24 cellular contexts compared by ENCODE assay signal in genomic region chr2:150020937-150021673, GRCh38.
"Had no signal": no experiment of that assay in that cellular context is flagged by ENCODE, and none has a peak within 500 bp of the region (broad histone marks: within the 10 kb centered on the region; RNA-seq: fewer than 3 reads in every experiment).

No MANE protein-coding gene starts in this region.

- H3K27ac ChIP-seq: ascending aorta, colonic mucosa, epithelial cell of prostate, sigmoid colon had no signal

- H3K27me3 ChIP-seq: ascending aorta, colonic mucosa, sigmoid colon, spleen had no signal

- H3K27ac Mint-ChIP-seq: activated naive CD4-positive, alpha-beta T cell treated with anti-CD3 and anti-CD28 coated beads, Interleukin-2, amount 10 ng/mL, durations not matched to agents 7 days and 5 days; activated naive CD8-positive, alpha-beta T cell treated with anti-CD3 and anti-CD28 coated beads, Interleukin-2, amount 50 U/mL, for 24 hours; endodermal cell; mesothelial cell of epicardium; natural killer cell treated with Interleukin-12 subunit alpha and Interleukin-12 subunit beta and Interleukin-15 and Interleukin-18, amount 100 ng/mL, for 72 hours; stimulated activated naive B cell treated with anti-CD40 and anti-IgM and Interleukin-4, amounts not matched to agents 10 μg/mL and 1 μg/mL and 100 μg/mL, for 72 hours; T-helper 2 cell treated with Interferon-gamma antibody and Interleukin-4, amounts not matched to agents 5 μg/mL and 100 μg/mL, for 36 hours had no signal

- H3K36me3 ChIP-seq: ascending aorta, colonic mucosa, sigmoid colon, spleen had no signal

- H3K9me3 ChIP-seq: ascending aorta, colonic mucosa had no signal

- H3K4me3 ChIP-seq: ascending aorta, colonic mucosa, lung, sigmoid colon, spleen had no signal

- H3K4me1 Mint-ChIP-seq: activated naive CD4-positive, alpha-beta T cell treated with anti-CD3 and anti-CD28 coated beads, Interleukin-2, amount 10 ng/mL, durations not matched to agents 7 days and 5 days; activated naive CD8-positive, alpha-beta T cell treated with anti-CD3 and anti-CD28 coated beads, Interleukin-2, amount 50 U/mL, for 24 hours; central memory CD8-positive, alpha-beta T cell; endodermal cell; stimulated activated naive B cell treated with anti-CD40 and anti-IgM and Interleukin-4, amounts not matched to agents 10 μg/mL and 1 μg/mL and 100 μg/mL, for 72 hours had no signal

- ATAC-seq: activated naive CD8-positive, alpha-beta T cell treated with anti-CD3 and anti-CD28 coated beads, Interleukin-2, amount 50 U/mL, for 24 hours; activated T-cell treated with anti-CD3 and anti-CD28 coated beads, Interleukin-2, amount 50 U/mL, for 4 hours; left lobe of liver; natural killer cell treated with Interleukin-12 subunit alpha and Interleukin-12 subunit beta and Interleukin-15 and Interleukin-18, amount 100 ng/mL, for 72 hours; stimulated activated naive B cell treated with anti-CD40 and anti-IgM and Interleukin-4, amounts not matched to agents 10 μg/mL and 1 μg/mL and 100 μg/mL, for 72 hours had no signal

- H3K36me3 Mint-ChIP-seq: activated naive CD4-positive, alpha-beta T cell treated with anti-CD3 and anti-CD28 coated beads, Interleukin-2, amount 10 ng/mL, durations not matched to agents 7 days and 5 days; mesothelial cell of epicardium; natural killer cell treated with Interleukin-12 subunit alpha and Interleukin-12 subunit beta and Interleukin-15 and Interleukin-18, amount 100 ng/mL, for 72 hours; stimulated activated naive B cell treated with anti-CD40 and anti-IgM and Interleukin-4, amounts not matched to agents 10 μg/mL and 1 μg/mL and 100 μg/mL, for 72 hours had no signal

- H3K27me3 Mint-ChIP-seq: activated naive CD4-positive, alpha-beta T cell treated with anti-CD3 and anti-CD28 coated beads, Interleukin-2, amount 10 ng/mL, durations not matched to agents 7 days and 5 days; activated naive CD8-positive, alpha-beta T cell treated with anti-CD3 and anti-CD28 coated beads, Interleukin-2, amount 50 U/mL, for 24 hours; central memory CD8-positive, alpha-beta T cell; natural killer cell treated with Interleukin-12 subunit alpha and Interleukin-12 subunit beta and Interleukin-15 and Interleukin-18, amount 100 ng/mL, for 72 hours; stimulated activated naive B cell treated with anti-CD40 and anti-IgM and Interleukin-4, amounts not matched to agents 10 μg/mL and 1 μg/mL and 100 μg/mL, for 72 hours had no signal

- H3K4me1 ChIP-seq: ascending aorta, colonic mucosa, sigmoid colon, spleen had no signal

- DNase-seq: activated CD4-positive, alpha-beta T cell treated with anti-CD3 and anti-CD28 coated beads for 48 hours; activated CD4-positive, CD25-positive, alpha-beta regulatory T cell; activated CD8-positive, alpha-beta memory T cell treated with anti-CD3 and anti-CD28 coated beads, Interleukin-2, amount 50 U/mL, for 4 hours; activated naive CD4-positive, alpha-beta T cell treated with anti-CD3 and anti-CD28 coated beads, Interleukin-2, amount 10 ng/mL, durations not matched to agents 7 days and 5 days; activated naive CD8-positive, alpha-beta T cell treated with anti-CD3 and anti-CD28 coated beads, Interleukin-2, amount 50 U/mL, for 24 hours; activated T-cell treated with anti-CD3 and anti-CD28 coated beads, Interleukin-2, amount 50 U/mL, for 4 hours; colonic mucosa; endodermal cell; foreskin fibroblast; glutamatergic neuron; hippocampal formation; islet precursor cell; posterior cingulate gyrus; sigmoid colon; spleen; stimulated activated naive B cell treated with anti-CD40 and anti-IgM and Interleukin-4, amounts not matched to agents 10 μg/mL and 1 μg/mL and 100 μg/mL, for 72 hours had no signal

- H3K9me3 Mint-ChIP-seq: activated naive CD4-positive, alpha-beta T cell treated with anti-CD3 and anti-CD28 coated beads, Interleukin-2, amount 10 ng/mL, durations not matched to agents 7 days and 5 days; activated naive CD8-positive, alpha-beta T cell treated with anti-CD3 and anti-CD28 coated beads, Interleukin-2, amount 50 U/mL, for 24 hours; activated T-cell treated with anti-CD3 and anti-CD28 coated beads, Interleukin-2, amount 50 U/mL, for 4 hours; endodermal cell; mesothelial cell of epicardium; T-helper 2 cell treated with Interferon-gamma antibody and Interleukin-4, amounts not matched to agents 5 μg/mL and 100 μg/mL, for 36 hours had no signal

- H3K4me3 Mint-ChIP-seq: activated naive CD4-positive, alpha-beta T cell treated with anti-CD3 and anti-CD28 coated beads, Interleukin-2, amount 10 ng/mL, durations not matched to agents 7 days and 5 days; activated naive CD8-positive, alpha-beta T cell treated with anti-CD3 and anti-CD28 coated beads, Interleukin-2, amount 50 U/mL, for 24 hours; activated T-cell treated with anti-CD3 and anti-CD28 coated beads, Interleukin-2, amount 50 U/mL, for 4 hours; central memory CD8-positive, alpha-beta T cell; endodermal cell; mesothelial cell of epicardium; natural killer cell treated with Interleukin-12 subunit alpha and Interleukin-12 subunit beta and Interleukin-15 and Interleukin-18, amount 100 ng/mL, for 72 hours; stimulated activated naive B cell treated with anti-CD40 and anti-IgM and Interleukin-4, amounts not matched to agents 10 μg/mL and 1 μg/mL and 100 μg/mL, for 72 hours; T-helper 2 cell treated with Interferon-gamma antibody and Interleukin-4, amounts not matched to agents 5 μg/mL and 100 μg/mL, for 36 hours had no signal
